16 cellular contexts compared by ENCODE assay signal in the genomic region with DNA sequence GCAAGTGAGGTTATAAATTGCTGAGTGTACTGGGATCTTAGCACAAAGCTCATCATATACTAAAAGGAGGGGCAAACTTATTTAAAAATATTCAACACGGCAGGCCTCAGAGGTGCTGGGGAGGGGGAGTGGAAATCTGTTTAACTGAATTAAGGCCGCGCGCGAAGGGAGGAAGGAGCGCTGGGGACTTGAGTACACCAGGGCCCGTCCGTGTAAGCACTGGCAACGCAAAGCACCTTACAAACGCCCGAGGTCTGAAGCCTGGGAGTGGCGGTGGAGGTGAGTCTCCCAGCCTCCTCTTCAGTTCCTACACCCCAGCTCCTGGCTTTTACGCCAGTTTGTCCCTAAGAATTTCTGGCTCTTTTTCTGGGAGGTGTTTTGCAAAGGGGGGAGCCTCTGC. TPM values are rescaled to one million over a fixed set of nuclear protein-coding genes. Genes with fewer than 3 reads are reported as not detected.
DNase-seq lines count a peak whose midpoint lies in the region; ATAC-seq, FAIRE-seq and TF ChIP-seq lines count a peak whose summit lies in the region.
"Had no signal": no experiment of that assay in that cellular context is flagged by ENCODE, and none has a peak within 500 bp of the region (broad histone marks: within the 10 kb centered on the region; RNA-seq: fewer than 3 reads in every experiment).

No MANE protein-coding gene starts in this region.

- no peaks in the 10 kb centered on the region for H3K9me3 ChIP-seq in prostate gland
- H3K9me3 ChIP-seq: psoas muscle had no signal

- no peaks in the 10 kb centered on the region for H3K36me3 ChIP-seq in prostate gland
- H3K36me3 ChIP-seq: cardiac muscle cell had no signal

- DNase-seq in KBM-7 = peak; percentile 62
- DNase-seq in foreskin keratinocyte = no peak
- DNase-seq in prostate gland (ENCODE audit: low spot score) = peak; percentile 25
- DNase-seq in urothelium cell line (ENCODE audit: low spot score) = no peak
- DNase-seq in CD1c-positive myeloid dendritic cell (ENCODE audit: extremely low spot score) = no peak
- DNase-seq: activated CD4-positive, CD25-positive, alpha-beta regulatory T cell; COR-L47; naive thymus-derived CD4-positive, alpha-beta T cell; NCI-H1694; psoas muscle had no signal

- TF ChIP-seq CTCF in VCaP (conservative IDR thresholded peaks at IDR 0.05) (no peak), foreskin keratinocyte (conservative IDR thresholded peaks at IDR 0.05) (no peak), prostate gland (IDR thresholded peaks at IDR 0.05) (no peak)

- H3K4me3 ChIP-seq in prostate gland = peak overlapping the region; percentile 41 to 44
- H3K4me3 ChIP-seq: cardiac muscle cell, lung, psoas muscle had no signal

- peak overlapping the region; percentile 90 for H3K27ac ChIP-seq in VCaP
- H3K27ac ChIP-seq in foreskin keratinocyte = no peak overlapping the region
- peak overlapping the region; percentile 78 to 79 for H3K27ac ChIP-seq in prostate gland
- H3K27ac ChIP-seq: cardiac muscle cell, psoas muscle had no signal

- WGBS in prostate gland = 2% methylated on average over 11 of the region's 13 CpGs

- intact Hi-C loops in prostate gland (cut with DNase I) = no loop called here

- no peak for TF ChIP-seq POLR2A in prostate gland (IDR thresholded peaks at IDR 0.05)

- peak; percentile 57 for ATAC-seq in foreskin keratinocyte
- no peak for ATAC-seq in SK-N-SH treated with all-trans-retinoic acid at 6 μM for 48 hours
- ATAC-seq: naive thymus-derived CD4-positive, alpha-beta T cell; psoas muscle had no signal

- H3K27me3 ChIP-seq in foreskin keratinocyte (no peaks in the 10 kb centered on the region), prostate gland (replicated peaks; ENCODE audit: insufficient read depth) (no peaks in the 10 kb centered on the region)
- H3K27me3 ChIP-seq: cardiac muscle cell had no signal

- H3K4me1 ChIP-seq in foreskin keratinocyte (no peaks in the 10 kb centered on the region), prostate gland (replicated peaks) (no peaks in the 10 kb centered on the region)
- H3K4me1 ChIP-seq: psoas muscle had no signal

- in situ Hi-C loops in KBM-7 (cut with MboI; ENCODE audit: low pct_unique_long_range_greater_than_20kb, low sequenced_read_pairs) = no loop called here

- no peak for FAIRE-seq in urothelium cell line (lab: Jason Lieb, UNC)

TF ChIP-seq in SK-N-SH treated with all-trans-retinoic acid at 6 μM for 48 hours, 23 proteins besides CTCF, POLR2A, EP300 and RAD21:
- TF ChIP-seq RARB (CRISPR knock-in tag; IDR thresholded peaks at IDR 0.05) (no peak), SNAI2 (CRISPR knock-in tag; IDR thresholded peaks at IDR 0.05) (no peak), TCF4 (CRISPR knock-in tag; IDR thresholded peaks at IDR 0.05; ENCODE audit: borderline replicate concordance) (no peak)
- TF ChIP-seq, protein P1, sequence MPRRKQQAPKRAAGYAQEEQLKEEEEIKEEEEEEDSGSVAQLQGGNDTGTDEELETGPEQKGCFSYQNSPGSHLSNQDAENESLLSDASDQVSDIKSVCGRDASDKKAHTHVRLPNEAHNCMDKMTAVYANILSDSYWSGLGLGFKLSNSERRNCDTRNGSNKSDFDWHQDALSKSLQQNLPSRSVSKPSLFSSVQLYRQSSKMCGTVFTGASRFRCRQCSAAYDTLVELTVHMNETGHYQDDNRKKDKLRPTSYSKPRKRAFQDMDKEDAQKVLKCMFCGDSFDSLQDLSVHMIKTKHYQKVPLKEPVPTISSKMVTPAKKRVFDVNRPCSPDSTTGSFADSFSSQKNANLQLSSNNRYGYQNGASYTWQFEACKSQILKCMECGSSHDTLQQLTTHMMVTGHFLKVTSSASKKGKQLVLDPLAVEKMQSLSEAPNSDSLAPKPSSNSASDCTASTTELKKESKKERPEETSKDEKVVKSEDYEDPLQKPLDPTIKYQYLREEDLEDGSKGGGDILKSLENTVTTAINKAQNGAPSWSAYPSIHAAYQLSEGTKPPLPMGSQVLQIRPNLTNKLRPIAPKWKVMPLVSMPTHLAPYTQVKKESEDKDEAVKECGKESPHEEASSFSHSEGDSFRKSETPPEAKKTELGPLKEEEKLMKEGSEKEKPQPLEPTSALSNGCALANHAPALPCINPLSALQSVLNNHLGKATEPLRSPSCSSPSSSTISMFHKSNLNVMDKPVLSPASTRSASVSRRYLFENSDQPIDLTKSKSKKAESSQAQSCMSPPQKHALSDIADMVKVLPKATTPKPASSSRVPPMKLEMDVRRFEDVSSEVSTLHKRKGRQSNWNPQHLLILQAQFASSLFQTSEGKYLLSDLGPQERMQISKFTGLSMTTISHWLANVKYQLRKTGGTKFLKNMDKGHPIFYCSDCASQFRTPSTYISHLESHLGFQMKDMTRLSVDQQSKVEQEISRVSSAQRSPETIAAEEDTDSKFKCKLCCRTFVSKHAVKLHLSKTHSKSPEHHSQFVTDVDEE (CRISPR knock-in tag; IDR thresholded peaks at IDR 0.05) = no peak

RNA-seq across cellular contexts. Expression of a gene that starts 0.7 kb away (rescaled TPM):
- total RNA-seq in foreskin keratinocyte (0.63 and 0.85 TPM in 2 replicates), prostate gland (10 to 100 TPM in 1 of 2 donors, 1 to 10 TPM in 1; 9.4 to 11.3 TPM)
- 0.26 and 0.27 TPM in 2 replicates for polyA plus RNA-seq in foreskin keratinocyte
- total RNA-seq: cardiac muscle cell; lung; naive thymus-derived CD4-positive, alpha-beta T cell; psoas muscle had no signal
- polyA plus RNA-seq: cardiac muscle cell; naive thymus-derived CD4-positive, alpha-beta T cell had no signal

RNA-seq across cellular contexts. Expression of a gene that starts 1.7 kb away (rescaled TPM):
- total RNA-seq in foreskin keratinocyte (not detected in 2 replicates), prostate gland (not detected)
- not detected in 2 replicates for polyA plus RNA-seq in foreskin keratinocyte
- total RNA-seq: cardiac muscle cell; lung; naive thymus-derived CD4-positive, alpha-beta T cell; NCI-H460; psoas muscle; T-helper 2 cell treated with Interferon-gamma antibody and Interleukin-4, amounts not matched to agents 100 ng/mL and 5 ng/mL, for 36 hours had no signal
- polyA plus RNA-seq: cardiac muscle cell; lung; naive thymus-derived CD4-positive, alpha-beta T cell; psoas muscle had no signal

Comparison
In these comparisons a context has a peak if more than half of its experiments do, and no peak if none do; other contexts are left out.
1. DNase-seq: peak in KBM-7 (single experiment) and prostate gland (single experiment); none in foreskin keratinocyte (0 of 2), urothelium cell line (single experiment) and CD1c-positive myeloid dendritic cell (single experiment).